In the genomic region with DNA sequence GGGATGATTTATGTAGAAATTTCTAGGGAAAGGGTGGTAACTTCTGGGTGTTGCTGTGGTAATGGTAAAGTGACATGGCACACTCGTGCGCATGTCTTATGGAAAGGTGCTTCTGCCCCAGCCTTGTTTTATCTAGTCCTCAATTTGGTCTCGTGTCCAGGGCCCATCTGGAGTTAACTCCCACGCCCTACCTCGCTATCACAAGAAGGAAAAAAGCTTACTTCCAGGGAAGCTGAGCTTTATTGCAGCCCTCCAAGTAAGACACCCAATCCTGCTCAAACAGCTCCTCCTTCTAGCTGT, we compare ENCODE assay signal across 1 cellular context.
TF ChIP-seq lines count a peak whose summit lies in the region.

No MANE protein-coding gene starts in this region.

TF ChIP-seq in GM23338, 12 proteins besides CTCF, POLR2A, EP300 and RAD21 (continued from another document):
- TF ChIP-seq, protein P1, sequence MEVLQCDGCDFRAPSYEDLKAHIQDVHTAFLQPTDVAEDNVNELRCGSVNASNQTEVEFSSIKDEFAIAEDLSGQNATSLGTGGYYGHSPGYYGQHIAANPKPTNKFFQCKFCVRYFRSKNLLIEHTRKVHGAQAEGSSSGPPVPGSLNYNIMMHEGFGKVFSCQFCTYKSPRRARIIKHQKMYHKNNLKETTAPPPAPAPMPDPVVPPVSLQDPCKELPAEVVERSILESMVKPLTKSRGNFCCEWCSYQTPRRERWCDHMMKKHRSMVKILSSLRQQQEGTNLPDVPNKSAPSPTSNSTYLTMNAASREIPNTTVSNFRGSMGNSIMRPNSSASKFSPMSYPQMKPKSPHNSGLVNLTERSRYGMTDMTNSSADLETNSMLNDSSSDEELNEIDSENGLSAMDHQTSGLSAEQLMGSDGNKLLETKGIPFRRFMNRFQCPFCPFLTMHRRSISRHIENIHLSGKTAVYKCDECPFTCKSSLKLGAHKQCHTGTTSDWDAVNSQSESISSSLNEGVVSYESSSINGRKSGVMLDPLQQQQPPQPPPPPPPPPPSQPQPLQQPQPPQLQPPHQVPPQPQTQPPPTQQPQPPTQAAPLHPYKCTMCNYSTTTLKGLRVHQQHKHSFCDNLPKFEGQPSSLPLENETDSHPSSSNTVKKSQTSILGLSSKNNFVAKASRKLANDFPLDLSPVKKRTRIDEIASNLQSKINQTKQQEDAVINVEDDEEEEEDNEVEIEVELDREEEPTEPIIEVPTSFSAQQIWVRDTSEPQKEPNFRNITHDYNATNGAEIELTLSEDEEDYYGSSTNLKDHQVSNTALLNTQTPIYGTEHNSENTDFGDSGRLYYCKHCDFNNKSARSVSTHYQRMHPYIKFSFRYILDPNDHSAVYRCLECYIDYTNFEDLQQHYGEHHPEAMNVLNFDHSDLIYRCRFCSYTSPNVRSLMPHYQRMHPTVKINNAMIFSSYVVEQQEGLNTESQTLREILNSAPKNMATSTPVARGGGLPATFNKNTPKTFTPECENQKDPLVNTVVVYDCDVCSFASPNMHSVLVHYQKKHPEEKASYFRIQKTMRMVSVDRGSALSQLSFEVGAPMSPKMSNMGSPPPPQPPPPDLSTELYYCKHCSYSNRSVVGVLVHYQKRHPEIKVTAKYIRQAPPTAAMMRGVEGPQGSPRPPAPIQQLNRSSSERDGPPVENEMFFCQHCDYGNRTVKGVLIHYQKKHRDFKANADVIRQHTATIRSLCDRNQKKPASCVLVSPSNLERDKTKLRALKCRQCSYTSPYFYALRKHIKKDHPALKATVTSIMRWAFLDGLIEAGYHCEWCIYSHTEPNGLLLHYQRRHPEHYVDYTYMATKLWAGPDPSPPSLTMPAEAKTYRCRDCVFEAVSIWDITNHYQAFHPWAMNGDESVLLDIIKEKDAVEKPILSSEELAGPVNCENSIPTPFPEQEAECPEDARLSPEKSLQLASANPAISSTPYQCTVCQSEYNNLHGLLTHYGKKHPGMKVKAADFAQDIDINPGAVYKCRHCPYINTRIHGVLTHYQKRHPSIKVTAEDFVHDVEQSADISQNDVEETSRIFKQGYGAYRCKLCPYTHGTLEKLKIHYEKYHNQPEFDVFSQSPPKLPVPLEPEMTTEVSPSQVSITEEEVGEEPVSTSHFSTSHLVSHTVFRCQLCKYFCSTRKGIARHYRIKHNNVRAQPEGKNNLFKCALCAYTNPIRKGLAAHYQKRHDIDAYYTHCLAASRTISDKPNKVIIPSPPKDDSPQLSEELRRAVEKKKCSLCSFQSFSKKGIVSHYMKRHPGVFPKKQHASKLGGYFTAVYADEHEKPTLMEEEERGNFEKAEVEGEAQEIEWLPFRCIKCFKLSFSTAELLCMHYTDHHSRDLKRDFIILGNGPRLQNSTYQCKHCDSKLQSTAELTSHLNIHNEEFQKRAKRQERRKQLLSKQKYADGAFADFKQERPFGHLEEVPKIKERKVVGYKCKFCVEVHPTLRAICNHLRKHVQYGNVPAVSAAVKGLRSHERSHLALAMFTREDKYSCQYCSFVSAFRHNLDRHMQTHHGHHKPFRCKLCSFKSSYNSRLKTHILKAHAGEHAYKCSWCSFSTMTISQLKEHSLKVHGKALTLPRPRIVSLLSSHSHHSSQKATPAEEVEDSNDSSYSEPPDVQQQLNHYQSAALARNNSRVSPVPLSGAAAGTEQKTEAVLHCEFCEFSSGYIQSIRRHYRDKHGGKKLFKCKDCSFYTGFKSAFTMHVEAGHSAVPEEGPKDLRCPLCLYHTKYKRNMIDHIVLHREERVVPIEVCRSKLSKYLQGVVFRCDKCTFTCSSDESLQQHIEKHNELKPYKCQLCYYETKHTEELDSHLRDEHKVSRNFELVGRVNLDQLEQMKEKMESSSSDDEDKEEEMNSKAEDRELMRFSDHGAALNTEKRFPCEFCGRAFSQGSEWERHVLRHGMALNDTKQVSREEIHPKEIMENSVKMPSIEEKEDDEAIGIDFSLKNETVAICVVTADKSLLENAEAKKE (CRISPR knock-in tag; IDR thresholded peaks at IDR 0.05): no peak
- TF ChIP-seq CREB1 (CRISPR knock-in tag; IDR thresholded peaks at IDR 0.05; ENCODE audit: low read depth) (no peak), POLR2AphosphoS5 (IDR thresholded peaks at IDR 0.05; ENCODE audit: low read depth) (no peak), ZNF331 (CRISPR knock-in tag; IDR thresholded peaks at IDR 0.05; ENCODE audit: low read depth) (no peak), EZH2phosphoT487 (IDR thresholded peaks at IDR 0.05; ENCODE audit: unreplicated experiment) (no peak), NANOG (IDR thresholded peaks at IDR 0.05; ENCODE audit: borderline replicate concordance) (no peak), JUNB (IDR thresholded peaks at IDR 0.05; ENCODE audit: unreplicated experiment) (no peak)
- TF ChIP-seq, protein P2, sequence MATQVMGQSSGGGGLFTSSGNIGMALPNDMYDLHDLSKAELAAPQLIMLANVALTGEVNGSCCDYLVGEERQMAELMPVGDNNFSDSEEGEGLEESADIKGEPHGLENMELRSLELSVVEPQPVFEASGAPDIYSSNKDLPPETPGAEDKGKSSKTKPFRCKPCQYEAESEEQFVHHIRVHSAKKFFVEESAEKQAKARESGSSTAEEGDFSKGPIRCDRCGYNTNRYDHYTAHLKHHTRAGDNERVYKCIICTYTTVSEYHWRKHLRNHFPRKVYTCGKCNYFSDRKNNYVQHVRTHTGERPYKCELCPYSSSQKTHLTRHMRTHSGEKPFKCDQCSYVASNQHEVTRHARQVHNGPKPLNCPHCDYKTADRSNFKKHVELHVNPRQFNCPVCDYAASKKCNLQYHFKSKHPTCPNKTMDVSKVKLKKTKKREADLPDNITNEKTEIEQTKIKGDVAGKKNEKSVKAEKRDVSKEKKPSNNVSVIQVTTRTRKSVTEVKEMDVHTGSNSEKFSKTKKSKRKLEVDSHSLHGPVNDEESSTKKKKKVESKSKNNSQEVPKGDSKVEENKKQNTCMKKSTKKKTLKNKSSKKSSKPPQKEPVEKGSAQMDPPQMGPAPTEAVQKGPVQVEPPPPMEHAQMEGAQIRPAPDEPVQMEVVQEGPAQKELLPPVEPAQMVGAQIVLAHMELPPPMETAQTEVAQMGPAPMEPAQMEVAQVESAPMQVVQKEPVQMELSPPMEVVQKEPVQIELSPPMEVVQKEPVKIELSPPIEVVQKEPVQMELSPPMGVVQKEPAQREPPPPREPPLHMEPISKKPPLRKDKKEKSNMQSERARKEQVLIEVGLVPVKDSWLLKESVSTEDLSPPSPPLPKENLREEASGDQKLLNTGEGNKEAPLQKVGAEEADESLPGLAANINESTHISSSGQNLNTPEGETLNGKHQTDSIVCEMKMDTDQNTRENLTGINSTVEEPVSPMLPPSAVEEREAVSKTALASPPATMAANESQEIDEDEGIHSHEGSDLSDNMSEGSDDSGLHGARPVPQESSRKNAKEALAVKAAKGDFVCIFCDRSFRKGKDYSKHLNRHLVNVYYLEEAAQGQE (IDR thresholded peaks at IDR 0.05; ENCODE audit: unreplicated experiment): no peak
